Comparison of ENCODE assay signal across 8 cellular contexts in the genomic region with DNA sequence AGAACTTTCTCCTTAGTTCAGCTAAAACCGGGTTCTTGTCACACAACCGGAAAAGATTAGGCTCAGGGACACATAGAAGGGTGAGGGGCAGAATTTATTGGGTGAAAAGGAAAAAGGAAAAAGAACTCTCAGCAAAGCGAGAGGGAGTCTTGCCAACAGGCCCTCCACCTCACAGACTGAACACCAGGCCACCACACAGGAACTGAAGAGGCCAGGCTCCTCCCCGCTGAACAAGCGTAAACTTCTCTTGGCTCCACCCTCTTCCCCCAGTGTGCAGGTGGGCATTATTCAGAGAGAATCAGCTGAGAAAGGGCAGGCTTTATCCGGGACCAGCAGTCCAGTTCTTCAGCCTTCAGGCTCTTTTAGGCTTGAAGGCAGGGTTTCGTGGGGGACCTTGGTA.
DNase-seq lines count a peak whose midpoint lies in the region; ATAC-seq, FAIRE-seq and TF ChIP-seq lines count a peak whose summit lies in the region.

No MANE protein-coding gene starts in this region.

- peak overlapping the region; percentile 40 for H3K4me3 Mint-ChIP-seq in activated CD8-positive, alpha-beta T cell treated with anti-CD3 and anti-CD28 coated beads, Interleukin-2, amount 10 ng/mL, durations not matched to agents 7 days and 5 days
- H3K4me3 Mint-ChIP-seq in natural killer cell = peak overlapping the region; percentile 43

- peak overlapping the region in 1 of 11 experiments; percentile 35; a peak in 1 of 22 replicates for H3K9ac ChIP-seq in BLaER1 treated with 17β-estradiol and CSF1 and Interleukin-3, amounts not matched to agents 10 nM and 100 nM

- peaks cover 15% of the 10 kb centered on the region for H3K4me1 Mint-ChIP-seq in activated CD8-positive, alpha-beta T cell treated with anti-CD3 and anti-CD28 coated beads, Interleukin-2, amount 10 ng/mL, durations not matched to agents 7 days and 5 days (ENCODE audit: low read depth)
- H3K4me1 Mint-ChIP-seq in natural killer cell = peaks cover 16% of the 10 kb centered on the region in 2 donors

- peaks cover 0 to 36% (median 28%) of the 10 kb centered on the region in 10 experiments; a peak in 18 of 20 replicates for H3K4me1 ChIP-seq in BLaER1 treated with 17β-estradiol and CSF1 and Interleukin-3, amounts not matched to agents 10 nM and 100 nM
- H3K4me1 ChIP-seq in ovary (ENCODE audit: insufficient read depth) = peaks cover 6% of the 10 kb centered on the region

- no peaks in the 10 kb centered on the region for H3K27me3 ChIP-seq in BLaER1 treated with 17β-estradiol and CSF1 and Interleukin-3, amounts not matched to agents 10 nM and 100 nM
- H3K27me3 ChIP-seq in ovary = no peaks in the 10 kb centered on the region

- no peak for TF ChIP-seq CTCF in natural killer cell (IDR thresholded peaks at IDR 0.05)
- TF ChIP-seq CTCF in ovary (IDR thresholded peaks at IDR 0.05) = no peak

- H3K9me3 ChIP-seq in BLaER1 treated with 17β-estradiol and CSF1 and Interleukin-3, amounts not matched to agents 10 nM and 100 nM (replicated peaks in 1 of 11) = peaks cover 0 to 8% (median 0%) of the 10 kb centered on the region in 11 experiments; a peak in 1 of 22 replicates
- H3K9me3 ChIP-seq in ovary = no peaks in the 10 kb centered on the region

- peak; percentile 44 for DNase-seq in GM19239 (ENCODE audit: insufficient read length, low spot score)
- peak; percentile 69 for DNase-seq in activated CD8-positive, alpha-beta T cell treated with anti-CD3 and anti-CD28 coated beads, Interleukin-2, amount 10 ng/mL, durations not matched to agents 7 days and 5 days
- DNase-seq in natural killer cell = peak; percentile 38
- DNase-seq in SKM-1 (lab: John Stamatoyannopoulos, UW; ENCODE audit: unreplicated experiment) = no peak
- no peak for DNase-seq in NCI-H128 (lab: John Stamatoyannopoulos, UW; ENCODE audit: unreplicated experiment)
- DNase-seq in ovary = no peak

- H3K4me3 ChIP-seq in BLaER1 treated with 17β-estradiol and CSF1 and Interleukin-3, amounts not matched to agents 10 nM and 100 nM = no peak overlapping the region
- no peak overlapping the region for H3K4me3 ChIP-seq in ovary

- no peaks in the 10 kb centered on the region for H3K36me3 Mint-ChIP-seq in activated CD8-positive, alpha-beta T cell treated with anti-CD3 and anti-CD28 coated beads, Interleukin-2, amount 10 ng/mL, durations not matched to agents 7 days and 5 days (ENCODE audit: low read depth)
- H3K36me3 Mint-ChIP-seq in natural killer cell = no peaks in the 10 kb centered on the region

- ATAC-seq in HG03175 (IDR thresholded peaks at IDR 0.05; ENCODE audit: unreplicated experiment) = peak; percentile 82
- ATAC-seq in activated CD8-positive, alpha-beta T cell treated with anti-CD3 and anti-CD28 coated beads, Interleukin-2, amount 10 ng/mL, durations not matched to agents 7 days and 5 days = peak; percentile 98
- peak; percentile 86 to 99 (median 98) for ATAC-seq in natural killer cell

- CTCF ChIA-PET in activated CD8-positive, alpha-beta T cell treated with anti-CD3 and anti-CD28 coated beads, Interleukin-2, amount 10 ng/mL, durations not matched to agents 7 days and 5 days (lab: Charles Lee) = interaction anchor here (0.7 to 1.2 kb wide), 2 partner anchors 21 to 211 kb away, joined by 3 to 4 read pairs; no protein-coding TSS in a partner anchor

- WGBS in ovary, 3 donors = 73 to 82% (median 81%) methylated on average over 7 of the region's 7 CpGs

- H3K36me3 ChIP-seq in BLaER1 treated with 17β-estradiol and CSF1 and Interleukin-3, amounts not matched to agents 10 nM and 100 nM = peaks cover 0 to 8% (median 0%) of the 10 kb centered on the region in 11 experiments; a peak in 4 of 22 replicates
- H3K36me3 ChIP-seq in ovary = no peaks in the 10 kb centered on the region

- no peak for TF ChIP-seq EP300 in ovary (IDR thresholded peaks at IDR 0.05)

- TF ChIP-seq POLR2A in ovary (IDR thresholded peaks at IDR 0.05) = no peak

- no peaks in the 10 kb centered on the region for H3K27me3 Mint-ChIP-seq in activated CD8-positive, alpha-beta T cell treated with anti-CD3 and anti-CD28 coated beads, Interleukin-2, amount 10 ng/mL, durations not matched to agents 7 days and 5 days (ENCODE audit: low read depth)
- H3K27me3 Mint-ChIP-seq in natural killer cell (ENCODE audit: low read depth in 2 of 2) = no peaks in the 10 kb centered on the region

- peak; percentile 96 for FAIRE-seq in GM19239 (lab: Jason Lieb, UNC)

- H3K27ac Mint-ChIP-seq in activated CD8-positive, alpha-beta T cell treated with anti-CD3 and anti-CD28 coated beads, Interleukin-2, amount 10 ng/mL, durations not matched to agents 7 days and 5 days = peak overlapping the region; percentile 90
- peak overlapping the region; percentile 82 to 93 for H3K27ac Mint-ChIP-seq in natural killer cell

- intact Hi-C loops in natural killer cell (cut with micrococcal nuclease) = no loop called here
- intact Hi-C loops in ovary (cut with DNase I) = no loop called here

- POLR2A ChIA-PET in activated CD8-positive, alpha-beta T cell treated with anti-CD3 and anti-CD28 coated beads, Interleukin-2, amount 10 ng/mL, durations not matched to agents 7 days and 5 days (lab: Charles Lee) = interaction anchor here (1.0 kb wide), 1 partner anchor 15 kb away, joined by 3 read pairs; no protein-coding TSS in a partner anchor

- H3K9me3 Mint-ChIP-seq in activated CD8-positive, alpha-beta T cell treated with anti-CD3 and anti-CD28 coated beads, Interleukin-2, amount 10 ng/mL, durations not matched to agents 7 days and 5 days (ENCODE audit: insufficient read depth) = no peaks in the 10 kb centered on the region
- H3K9me3 Mint-ChIP-seq in natural killer cell = no peaks in the 10 kb centered on the region

- H3K27ac ChIP-seq in BLaER1 treated with 17β-estradiol and CSF1 and Interleukin-3, amounts not matched to agents 10 nM and 100 nM = peak overlapping the region in 5 of 11 experiments; percentile 25 to 46 (median 39); a peak in 6 of 22 replicates
- no peak overlapping the region for H3K27ac ChIP-seq in ovary

- no peaks in the 10 kb centered on the region for H4K20me1 ChIP-seq in BLaER1 treated with 17β-estradiol and CSF1 and Interleukin-3, amounts not matched to agents 10 nM and 100 nM

- peak overlapping the region; percentile 0 to 68 (median 36); a peak in 17 of 22 replicates for H3K4me2 ChIP-seq in BLaER1 treated with 17β-estradiol and CSF1 and Interleukin-3, amounts not matched to agents 10 nM and 100 nM

Comparison
In these comparisons a context has a peak if more than half of its experiments do, and no peak if none do; other contexts are left out.
1. DNase-seq: peak in GM19239 (single experiment), activated CD8-positive, alpha-beta T cell treated with anti-CD3 and anti-CD28 coated beads, Interleukin-2, amount 10 ng/mL, durations not matched to agents 7 days and 5 days (single experiment) and natural killer cell (single experiment); none in SKM-1 (single experiment), NCI-H128 (single experiment) and ovary (0 of 5).
2. Peak in every context shown above with its lines, with median percentiles within 50 percentile points of each other: ATAC-seq.